ENCODE assay signal across 1 cellular context in genomic region chr16:17515421-17516210, GRCh38.
TF ChIP-seq lines count a peak whose summit lies in the region.

No MANE protein-coding gene starts in this region.

TF ChIP-seq in IMR-90, 13 proteins besides CTCF, POLR2A, EP300 and RAD21:
- TF ChIP-seq USF2 (IDR thresholded peaks at IDR 0.05; ENCODE audit: low read depth, low read length) (no peak), MAZ (IDR thresholded peaks at IDR 0.05; ENCODE audit: borderline replicate concordance, low read depth, low read length) (0 out of 2 replicates have a peak, but pooled peaks have one; percentile 22), BHLHE40 (IDR thresholded peaks at IDR 0.05; ENCODE audit: low read depth, low read length) (0 out of 2 replicates have a peak, but pooled peaks have one; percentile 11), FOS (IDR thresholded peaks at IDR 0.05; ENCODE audit: low read depth, low read length) (peak; percentile 69)
TF ChIP-seq in IMR-90: peak in this region for 3.
